In genomic region chr2:27152796-27153464, GRCh38 we compare ENCODE assay signal across 14 cellular contexts. TPM values are rescaled to one million over a fixed set of nuclear protein-coding genes. Genes with fewer than 3 reads are reported as not detected.
DNase-seq lines count a peak whose midpoint lies in the region; ATAC-seq and TF ChIP-seq lines count a peak whose summit lies in the region.
"Had no signal": no experiment of that assay in that cellular context is flagged by ENCODE, and none has a peak within 500 bp of the region (broad histone marks: within the 10 kb centered on the region; RNA-seq: fewer than 3 reads in every experiment).

No MANE protein-coding gene starts in this region.

- H3K9me3 Mint-ChIP-seq in HFFc6 = no peaks in the 10 kb centered on the region
- H3K9me3 Mint-ChIP-seq: CD4-positive, alpha-beta T cell had no signal

- no TSS peak for BruUV-seq in OCI-LY7 (replicated peaks; lab: Mats Ljungman, UMichigan)

- H3K27ac ChIP-seq in OCI-LY7 (ENCODE audit: low read depth, low read length, poor library complexity, severe bottlenecking) = peak overlapping the region; percentile 65
- H3K27ac ChIP-seq in SJCRH30 = no peak overlapping the region

- H3K4me3 ChIP-seq in OCI-LY7 (ENCODE audit: low read depth, low read length, poor library complexity, severe bottlenecking) = no peak overlapping the region
- no peak overlapping the region for H3K4me3 ChIP-seq in SJCRH30
- H3K4me3 ChIP-seq: smooth muscle cell had no signal

- H3K27ac Mint-ChIP-seq in HFFc6 = no peak overlapping the region
- H3K27ac Mint-ChIP-seq: CD4-positive, alpha-beta T cell had no signal

- no peaks in the 10 kb centered on the region for H3K36me3 Mint-ChIP-seq in HFFc6 (ENCODE audit: low read depth)

- H3K9me3 ChIP-seq in OCI-LY7 (ENCODE audit: low read length) = no peaks in the 10 kb centered on the region
- H3K9me3 ChIP-seq in SJCRH30 (replicated peaks) = no peaks in the 10 kb centered on the region

- H3K4me1 Mint-ChIP-seq in HFFc6 (ENCODE audit: low read depth) = peaks cover 6% of the 10 kb centered on the region

- H3K79me2 ChIP-seq in OCI-LY7 (ENCODE audit: insufficient read depth, low read depth, low read length) = no peaks in the 10 kb centered on the region

- POLR2A ChIA-PET in OCI-LY7 (lab: Charles Lee) = interaction anchor here (0.9 to 1.3 kb wide), 2 partner anchors 11 to 14 kb away, joined by 3 to 6 read pairs; no protein-coding TSS in a partner anchor

- DNase-seq in COR-L47 (lab: John Stamatoyannopoulos, UW) (peak; percentile 67), HFFc6 (peak; percentile 43), OCI-LY7 (ENCODE audit: low spot score) (peak; percentile 85), kidney tubule cell (ENCODE audit: low spot score) (peak; percentile 51), SJCRH30 (no peak), T-helper 1 cell (no peak), GM19238 (ENCODE audit: insufficient read length, low spot score) (no peak)
- DNase-seq: CD4-positive, alpha-beta T cell; NCI-H2227 treated with DMSO at 0.1 percent for 48 hours; stimulated activated CD8-positive, alpha-beta memory T cell treated with anti-CD3 and anti-CD28 coated beads, Interleukin-4, amount 100 ng/mL, for 48 hours had no signal

- peak overlapping the region; percentile 52 for H3K4me2 ChIP-seq in OCI-LY7 (ENCODE audit: low read length)
- H3K4me2 ChIP-seq: smooth muscle cell had no signal

- peaks cover 43% of the 10 kb centered on the region for H3K27me3 Mint-ChIP-seq in HFFc6 (ENCODE audit: insufficient read depth)

- H3K27me3 ChIP-seq in SJCRH30 = peaks cover 44% of the 10 kb centered on the region

- CTCF ChIA-PET in OCI-LY7 (lab: Charles Lee; ENCODE audit: unreplicated experiment) = interaction anchor here (0.6 to 1.2 kb wide), 2 partner anchors 12 to 170 kb away, joined by 3 to 4 read pairs; partner anchors contain the start of gene MPV17

- H4K20me1 ChIP-seq in OCI-LY7 (ENCODE audit: insufficient read depth, low read length) = no peaks in the 10 kb centered on the region

- H3K36me3 ChIP-seq in OCI-LY7 (ENCODE audit: insufficient read depth, low read length) = no peaks in the 10 kb centered on the region
- no peaks in the 10 kb centered on the region for H3K36me3 ChIP-seq in SJCRH30

- H2AFZ ChIP-seq in OCI-LY7 (ENCODE audit: low read length) = peak overlapping the region; percentile 53

- TF ChIP-seq CTCF in HFFc6 (IDR thresholded peaks at IDR 0.05) (no peak), OCI-LY7 (conservative IDR thresholded peaks at IDR 0.05; ENCODE audit: low read length) (no peak)

- peaks cover 39% of the 10 kb centered on the region for H3K4me1 ChIP-seq in OCI-LY7 (ENCODE audit: insufficient read depth, low read length, poor library complexity, severe bottlenecking)
- H3K4me1 ChIP-seq in SJCRH30 = no peaks in the 10 kb centered on the region

- no peak for ATAC-seq in HG02759 (IDR thresholded peaks at IDR 0.05; ENCODE audit: unreplicated experiment)

- no peaks in the 10 kb centered on the region for H3K9me2 ChIP-seq in OCI-LY7 (ENCODE audit: insufficient read depth, low read length)

- intact Hi-C loops in OCI-LY7 (cut with micrococcal nuclease; ENCODE audit: unreplicated experiment) = no loop called here

- no peak overlapping the region for H3K4me3 Mint-ChIP-seq in HFFc6
- H3K4me3 Mint-ChIP-seq: CD4-positive, alpha-beta T cell had no signal

RNA-seq across cellular contexts. Expression of gene TCF23, which starts 4.1 kb away (rescaled TPM):
- total RNA-seq in HFFc6 (2021; fragmentation: NEBNext Ultra II Directional; extraction: Animal tissue kit (Norgen Biotek cat#: 25700)) = not detected
- total RNA-seq in OCI-LY7 (2014; rRNA removed; shearing (Covaris generic)) = not detected in 2 replicates
- total RNA-seq in OCI-LY7 (2022) = 0.25 TPM in 1 of 2 replicates, not detected in the other
- total RNA-seq in SJCRH30 (2014; rRNA removed; shearing (Covaris generic)) = not detected in 2 replicates
- total RNA-seq: activated CD8-positive, alpha-beta memory T cell treated with anti-CD3 and anti-CD28 coated beads for 36 hours; CD4-positive, alpha-beta T cell; smooth muscle cell had no signal

RNA-seq across cellular contexts. Expression of gene PRR30, which starts 13.7 kb away (rescaled TPM):
- not detected for total RNA-seq in HFFc6 (2021; fragmentation: NEBNext Ultra II Directional; extraction: Animal tissue kit (Norgen Biotek cat#: 25700))
- not detected in 2 replicates for total RNA-seq in OCI-LY7 (2014; rRNA removed; shearing (Covaris generic))
- total RNA-seq in OCI-LY7 (2022) = not detected in 2 replicates
- not detected in 2 replicates for total RNA-seq in SJCRH30 (2014; rRNA removed; shearing (Covaris generic))
- total RNA-seq: activated CD8-positive, alpha-beta memory T cell treated with anti-CD3 and anti-CD28 coated beads for 36 hours; CD4-positive, alpha-beta T cell; smooth muscle cell; T-helper 1 cell treated with Interleukin-12 subunit alpha and Interleukin-12 subunit beta and Interleukin-4 antibody, amounts not matched to agents 30 ng/mL and 1 ng/mL, for 36 hours had no signal

RNA-seq across cellular contexts. Expression of gene PREB, which starts 18.5 kb away (rescaled TPM):
- total RNA-seq in HFFc6 (2021; fragmentation: NEBNext Ultra II Directional; extraction: Animal tissue kit (Norgen Biotek cat#: 25700)) = 10 to 100 TPM; 43.4 to 50.7 (median 46.4) TPM
- total RNA-seq in OCI-LY7 (2014; rRNA removed; shearing (Covaris generic)) = 113 and 116 TPM in 2 replicates
- total RNA-seq in OCI-LY7 (2022) = 96.8 and 106 TPM in 2 replicates
- 62.3 and 64.8 TPM in 2 replicates for total RNA-seq in SJCRH30 (2014; rRNA removed; shearing (Covaris generic))

RNA-seq across cellular contexts. Expression of gene ABHD1, which starts 29.3 kb away (rescaled TPM):
- total RNA-seq in HFFc6 (2021; fragmentation: NEBNext Ultra II Directional; extraction: Animal tissue kit (Norgen Biotek cat#: 25700)) = not detected
- not detected in 2 replicates for total RNA-seq in OCI-LY7 (2014; rRNA removed; shearing (Covaris generic))
- total RNA-seq in OCI-LY7 (2022) = not detected in 2 replicates
- not detected in 2 replicates for total RNA-seq in SJCRH30 (2014; rRNA removed; shearing (Covaris generic))
- total RNA-seq: smooth muscle cell had no signal

RNA-seq across cellular contexts. Expression of gene CGREF1, which starts 34.0 kb away (rescaled TPM):
- total RNA-seq in HFFc6 (2021; fragmentation: NEBNext Ultra II Directional; extraction: Animal tissue kit (Norgen Biotek cat#: 25700)) = under 1 TPM in 1 of 6 experiments, not detected in 5; 0.12 TPM
- not detected in 2 replicates for total RNA-seq in OCI-LY7 (2014; rRNA removed; shearing (Covaris generic))
- total RNA-seq in OCI-LY7 (2022) = not detected in 2 replicates
- 0.08 TPM in 1 of 2 replicates, not detected in the other for total RNA-seq in SJCRH30 (2014; rRNA removed; shearing (Covaris generic))
- total RNA-seq: CD4-positive, alpha-beta T cell; smooth muscle cell had no signal

Comparison
In these comparisons a context has a peak if more than half of its experiments do, and no peak if none do; other contexts are left out.
1. DNase-seq: peak in COR-L47 (single experiment), HFFc6 (single experiment), OCI-LY7 (single experiment) and kidney tubule cell (single experiment); none in SJCRH30 (0 of 2), T-helper 1 cell (0 of 5) and GM19238 (single experiment).